In the genomic region with DNA sequence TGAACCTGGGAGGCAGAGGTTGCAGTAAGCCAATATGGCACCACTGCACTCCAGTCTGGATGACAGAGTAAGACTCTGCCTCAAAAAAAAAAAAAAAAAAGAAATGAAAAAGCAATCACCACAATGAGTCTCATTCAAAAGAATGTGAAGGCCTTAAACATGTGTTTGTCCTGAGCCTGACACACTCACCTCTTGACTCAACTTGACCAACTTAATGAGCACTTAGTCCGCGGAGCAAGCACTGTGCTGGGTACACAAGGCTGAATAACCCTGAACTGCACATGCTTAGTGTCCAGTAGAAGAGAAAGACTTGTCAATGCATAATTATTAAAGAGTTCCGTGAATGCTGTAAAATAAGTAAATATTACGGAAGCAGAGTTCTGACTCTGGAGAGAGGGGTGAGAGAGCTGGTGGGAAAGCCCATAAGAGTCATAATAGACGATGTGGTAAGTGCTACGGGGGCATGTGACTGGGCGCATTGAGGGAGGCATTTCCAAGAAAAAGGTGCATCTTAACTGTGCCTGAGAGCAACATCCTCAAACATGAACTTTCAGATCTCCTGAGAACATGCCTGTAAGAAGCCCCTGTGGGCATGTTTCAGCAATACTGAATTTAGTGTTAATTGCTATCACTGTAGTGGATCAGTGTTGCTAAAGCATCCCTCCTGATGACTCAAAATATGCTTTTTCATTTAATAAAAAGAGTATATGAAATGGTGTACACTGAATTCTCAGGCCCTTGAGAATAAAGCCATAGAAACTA, we compare ENCODE assay signal across 9 cellular contexts. TPM values are rescaled to one million over a fixed set of nuclear protein-coding genes. Genes with fewer than 3 reads are reported as not detected.
DNase-seq lines count a peak whose midpoint lies in the region; ATAC-seq and TF ChIP-seq lines count a peak whose summit lies in the region.
"Had no signal": no experiment of that assay in that cellular context is flagged by ENCODE, and none has a peak within 500 bp of the region (broad histone marks: within the 10 kb centered on the region; RNA-seq: fewer than 3 reads in every experiment).

No MANE protein-coding gene starts in this region.

- H3K79me2 ChIP-seq in mammary epithelial cell (ENCODE audit: insufficient read depth, low read length) (no peaks in the 10 kb centered on the region), GM23248 (ENCODE audit: insufficient read depth) (no peaks in the 10 kb centered on the region)

- no peak for TF ChIP-seq CTCF in mammary epithelial cell (conservative IDR thresholded peaks at IDR 0.05 in 1 of 2, IDR thresholded peaks at IDR 0.05 in 1 of 2; ENCODE audit: extremely low read depth in 1 of 2, insufficient read depth in 1 of 2, low read depth in 1 of 2, low read length in 2 of 2)

- H2AFZ ChIP-seq in mammary epithelial cell (ENCODE audit: low read depth, low read length) (no peak overlapping the region), GM23248 (no peak overlapping the region)

- H3K27me3 ChIP-seq in mammary epithelial cell (ENCODE audit: insufficient read depth, low read length): no peaks in the 10 kb centered on the region
- no peaks in the 10 kb centered on the region for H3K27me3 ChIP-seq in GM23248 (replicated peaks; ENCODE audit: insufficient read depth)

- no TSS peak for BruUV-seq in mammary epithelial cell (replicated peaks; lab: Mats Ljungman, UMichigan)

- no peaks in the 10 kb centered on the region for H3K9me2 ChIP-seq in GM23248 (ENCODE audit: insufficient read depth)

- no peak overlapping the region for H3K4me2 ChIP-seq in mammary epithelial cell (ENCODE audit: insufficient read depth, low read depth, low read length)
- no peak overlapping the region for H3K4me2 ChIP-seq in GM23248 (ENCODE audit: unreplicated experiment)

- no peak overlapping the region for H3K4me3 ChIP-seq in mammary epithelial cell (replicated peaks in 1 of 3; ENCODE audit: insufficient read depth in 1 of 3, low read depth in 2 of 3, low read length in 3 of 3)
- no peak overlapping the region for H3K4me3 ChIP-seq in GM23248
- H3K4me3 ChIP-seq: coronary artery had no signal

- dilution Hi-C loops in mammary epithelial cell (cut with HindIII; ENCODE audit: low sequenced_read_pairs): no loop called here

- 96% methylated on average over 7 of the region's 7 CpGs for WGBS in mammary epithelial cell (ENCODE audit: low coverage, missing lambda C conversion rate)
- 96 to 97% methylated on average over 7 of the region's 7 CpGs for WGBS in GM23248 (ENCODE audit: low coverage in 1 of 2, low lambda C conversion rate in 2 of 2, missing lambda C conversion rate in 2 of 2), 2 experiments

- no peak overlapping the region for H3K9ac ChIP-seq in mammary epithelial cell (ENCODE audit: insufficient read depth, low read length)
- H3K9ac ChIP-seq in GM23248: no peak overlapping the region

- no peaks in the 10 kb centered on the region for H4K20me1 ChIP-seq in mammary epithelial cell (ENCODE audit: insufficient read depth, low read length)
- H4K20me1 ChIP-seq in GM23248 (ENCODE audit: insufficient read depth): no peaks in the 10 kb centered on the region

- no peaks in the 10 kb centered on the region for H3F3A ChIP-seq in GM23248 (ENCODE audit: insufficient read depth)

- H3K36me3 ChIP-seq in mammary epithelial cell (ENCODE audit: insufficient read depth, low read length) (no peaks in the 10 kb centered on the region), GM23248 (ENCODE audit: low read depth) (no peaks in the 10 kb centered on the region)

- CTCF ChIA-PET in mammary epithelial cell (lab: Charles Lee; ENCODE audit: low non-redundant PET): no interaction called here

- H3K27ac ChIP-seq in mammary epithelial cell (ENCODE audit: insufficient read depth, low read depth, low read length) (no peak overlapping the region), GM23248 (no peak overlapping the region)
- H3K27ac ChIP-seq: coronary artery had no signal

- in situ Hi-C loops in mammary epithelial cell (cut with MboI; ENCODE audit: low sequenced_read_pairs in 2 of 2): no loop called here
- in situ Hi-C loops in GM23248 (cut with MboI): no loop called here

- peak; percentile 29 for ATAC-seq in HG02571 (IDR thresholded peaks at IDR 0.05; ENCODE audit: unreplicated experiment)
- peak; percentile 48 for ATAC-seq in HG03521 (IDR thresholded peaks at IDR 0.05; ENCODE audit: unreplicated experiment)

- DNase-seq in activated T-cell treated with anti-CD3 and anti-CD28 coated beads for 48 hours (ENCODE audit: low read depth) (peak; percentile 41), occipital lobe (lab: John Stamatoyannopoulos, UW) (no peak), mammary epithelial cell (no peak), GM23248 (no peak)
- DNase-seq in activated T-cell treated with anti-CD3 and anti-CD28 coated beads, Interleukin-2, amount 50 U/mL, for 1 hour: no peak
- peak; percentile 18 to 33 for DNase-seq in stimulated activated CD8-positive, alpha-beta memory T cell treated with anti-CD3 and anti-CD28 coated beads, Interleukin-2, amount 100 ng/mL, for 48 hours (ENCODE audit: low read depth in 2 of 2)

- no peaks in the 10 kb centered on the region for H3K4me1 ChIP-seq in mammary epithelial cell (ENCODE audit: insufficient read depth, low read length)
- no peaks in the 10 kb centered on the region for H3K4me1 ChIP-seq in GM23248 (ENCODE audit: insufficient read depth)

- no peaks in the 10 kb centered on the region for H3K9me3 ChIP-seq in mammary epithelial cell (replicated peaks; ENCODE audit: insufficient read depth, low read length)
- no peaks in the 10 kb centered on the region for H3K9me3 ChIP-seq in GM23248 (ENCODE audit: low read depth)

- intact Hi-C loops in mammary epithelial cell (cut with micrococcal nuclease): no loop called here

RNA-seq across cellular contexts. Expression of a gene that starts 27.2 kb away (rescaled TPM):
- total RNA-seq in occipital lobe (not detected), mammary epithelial cell (1 to 10 TPM; 1.2 to 1.6 TPM)
- polyA plus RNA-seq in mammary epithelial cell (1.9 TPM), GM23248 (2016; fragmentation: Nextera tagmentation; extraction: Ambion mirVana) (0.25 and 0.31 TPM in 2 replicates)
- polyA minus RNA-seq in mammary epithelial cell: 1.6 TPM
- 1.0 TPM in 1 of 2 replicates, not detected in the other for total RNA-seq in GM23248 (2014; rRNA removed; shearing (Covaris generic))

Comparison
In these comparisons a context has a peak if more than half of its experiments do, and no peak if none do; other contexts are left out.
1. DNase-seq: peak in activated T-cell treated with anti-CD3 and anti-CD28 coated beads for 48 hours (single experiment) and stimulated activated CD8-positive, alpha-beta memory T cell treated with anti-CD3 and anti-CD28 coated beads, Interleukin-2, amount 100 ng/mL, for 48 hours (2 of 2); none in activated T-cell treated with anti-CD3 and anti-CD28 coated beads, Interleukin-2, amount 50 U/mL, for 1 hour (single experiment), occipital lobe (single experiment), mammary epithelial cell (single experiment) and GM23248 (single experiment).